In genomic region chr11:47765086-47765485, GRCh38 we compare ENCODE assay signal across 8 cellular contexts. TPM values are rescaled to one million over a fixed set of nuclear protein-coding genes. Genes with fewer than 3 reads are reported as not detected.
DNase-seq lines count a peak whose midpoint lies in the region; ATAC-seq and TF ChIP-seq lines count a peak whose summit lies in the region.

No MANE protein-coding gene starts in this region.

- H3K4me3 ChIP-seq in SK-N-MC: peak overlapping the region; percentile 96
- H3K4me3 ChIP-seq in epithelial cell of esophagus (ENCODE audit: low read length): peak overlapping the region; percentile 83
- peak overlapping the region; percentile 3 for H3K4me3 ChIP-seq in skeletal muscle cell (ENCODE audit: low read depth, low read length)

- no peaks in the 10 kb centered on the region for H3K9me3 Mint-ChIP-seq in activated CD4-positive, alpha-beta T cell treated with anti-CD3 and anti-CD28 coated beads for 36 hours (ENCODE audit: low read depth)

- H3K27me3 Mint-ChIP-seq in activated CD4-positive, alpha-beta T cell treated with anti-CD3 and anti-CD28 coated beads for 36 hours: no peaks in the 10 kb centered on the region

- peaks cover 18% of the 10 kb centered on the region for H3K4me1 Mint-ChIP-seq in activated CD4-positive, alpha-beta T cell treated with anti-CD3 and anti-CD28 coated beads for 36 hours

- peak overlapping the region; percentile 54; the same call in 1 of the 2 replicates for H3K27ac ChIP-seq in SK-N-MC

- no peak for DNase-seq in activated CD4-positive, alpha-beta T cell treated with anti-CD3 and anti-CD28 coated beads for 36 hours
- DNase-seq in activated CD4-positive, alpha-beta T cell treated with anti-CD3 and anti-CD28 coated beads, Interleukin-2, amount 50 U/mL, for 4 hours: no peak
- DNase-seq in SK-N-MC (ENCODE audit: low read depth, low spot score) (no peak), epithelial cell of esophagus (ENCODE audit: low read depth) (no peak), skeletal muscle cell (ENCODE audit: low read depth) (no peak), NCI-H510A treated with DMSO at 0.1 percent for 48 hours (lab: John Stamatoyannopoulos, UW) (no peak), foreskin melanocyte (no peak), C1 segment of cervical spinal cord (lab: John Stamatoyannopoulos, UW) (no peak)

- POLR2A ChIA-PET in activated CD4-positive, alpha-beta T cell treated with anti-CD3 and anti-CD28 coated beads for 36 hours (lab: Charles Lee): interaction anchor here (0.6 kb wide), 1 partner anchor 216 kb away, joined by 6 read pairs; no protein-coding TSS in a partner anchor

- peak overlapping the region; percentile 98 for H3K4me3 Mint-ChIP-seq in activated CD4-positive, alpha-beta T cell treated with anti-CD3 and anti-CD28 coated beads for 36 hours

- H3K9me3 ChIP-seq in SK-N-MC (ENCODE audit: low read depth, low read length): no peaks in the 10 kb centered on the region

- H3K9ac ChIP-seq in SK-N-MC (ENCODE audit: insufficient read length): peak overlapping the region; percentile 75

- TF ChIP-seq CTCF in epithelial cell of esophagus (IDR thresholded peaks at IDR 0.05; ENCODE audit: insufficient read depth, low read depth, low read length, missing control alignments): no peak

- H3K36me3 Mint-ChIP-seq in activated CD4-positive, alpha-beta T cell treated with anti-CD3 and anti-CD28 coated beads for 36 hours (ENCODE audit: low read depth): peaks cover 46% of the 10 kb centered on the region

- peaks cover 51% of the 10 kb centered on the region for H3K36me3 ChIP-seq in SK-N-MC (ENCODE audit: insufficient read depth, low read length)

- intact Hi-C loops in activated CD4-positive, alpha-beta T cell treated with anti-CD3 and anti-CD28 coated beads for 36 hours (cut with DNase I, micrococcal nuclease): loop anchor here (5.0 to 10.0 kb wide), 7 partner anchors 237 to 1848 kb away; partner anchors contain the start of genes CSTPP1 (in 1 of the 2), MADD (in 1 of the 2) and PEX16 (in 1 of the 2)

- ATAC-seq in activated CD4-positive, alpha-beta T cell treated with anti-CD3 and anti-CD28 coated beads for 36 hours: no peak

- CTCF ChIA-PET in activated CD4-positive, alpha-beta T cell treated with anti-CD3 and anti-CD28 coated beads for 36 hours (lab: Charles Lee): no interaction called here

- peak overlapping the region; percentile 98 for H3K27ac Mint-ChIP-seq in activated CD4-positive, alpha-beta T cell treated with anti-CD3 and anti-CD28 coated beads for 36 hours

RNA-seq across cellular contexts. Expression of gene FNBP4, which starts 2.1 kb away (rescaled TPM):
- 100 to 1,000 TPM; 117 to 135 TPM for total RNA-seq in activated CD4-positive, alpha-beta T cell treated with anti-CD3 and anti-CD28 coated beads for 36 hours

RNA-seq across cellular contexts. Expression of gene AGBL2, which starts 49.9 kb away (rescaled TPM):
- 1 to 10 TPM; 3.5 to 5.6 TPM for total RNA-seq in activated CD4-positive, alpha-beta T cell treated with anti-CD3 and anti-CD28 coated beads for 36 hours

Comparison
In these comparisons a context has a peak if more than half of its experiments do, and no peak if none do; other contexts are left out.
1. H3K4me3 ChIP-seq: peak in every context shown above with its lines; median percentile 96 in SK-N-MC; 83 in epithelial cell of esophagus; 3 in skeletal muscle cell.